Comparison of ENCODE assay signal across 19 cellular contexts in genomic region chr14:68638056-68638816, GRCh38.
DNase-seq lines count a peak whose midpoint lies in the region; ATAC-seq, FAIRE-seq and TF ChIP-seq lines count a peak whose summit lies in the region.
"Had no signal": no experiment of that assay in that cellular context is flagged by ENCODE, and none has a peak within 500 bp of the region (broad histone marks: within the 10 kb centered on the region; RNA-seq: fewer than 3 reads in every experiment).

No MANE protein-coding gene starts in this region.

- H3K9me3 Mint-ChIP-seq in astrocyte (ENCODE audit: unreplicated experiment) = peaks cover 11% of the 10 kb centered on the region

- no peak overlapping the region for H3K4me3 ChIP-seq in astrocyte (ENCODE audit: insufficient read depth, low read depth, low read length)
- no peak overlapping the region for H3K4me3 ChIP-seq in esophagus squamous epithelium
- no peak overlapping the region for H3K4me3 ChIP-seq in effector memory CD4-positive, alpha-beta T cell (ENCODE audit: insufficient read depth, low read depth, low read length, poor library complexity, severe bottlenecking)
- H3K4me3 ChIP-seq: SK-N-MC had no signal

- WGBS in esophagus squamous epithelium, 2 donors = 80 to 81% methylated on average over 11 of the region's 11 CpGs

- no peak for DNase-seq in astrocyte (ENCODE audit: low read depth)
- no peak for DNase-seq in esophagus squamous epithelium (lab: John Stamatoyannopoulos, UW)
- DNase-seq in mucosa of gallbladder (ENCODE audit: low spot score) = peak; percentile 9
- DNase-seq in NCI-H1048 (lab: John Stamatoyannopoulos, UW) = no peak
- no peak for DNase-seq in effector memory CD4-positive, alpha-beta T cell
- DNase-seq in foreskin keratinocyte = no peak
- DNase-seq: activated CD4-positive, CD25-positive, alpha-beta regulatory T cell treated with anti-CD3 and anti-CD28 coated beads, Interleukin-2, amount 50 U/mL, for 72 hours; CD8-positive, alpha-beta memory T cell; NCI-H2081 treated with DMSO at 0.1 percent for 48 hours; NK-92 treated with Interleukin-12 subunit alpha and Interleukin-12 subunit beta, amount 100 ng/mL, for 24 hours; stimulated activated CD4-positive, alpha-beta T cell treated with anti-CD3 and anti-CD28 coated beads, Interleukin-4, amount 100 ng/mL, for 24 hours had no signal

- H4K20me1 ChIP-seq in astrocyte (ENCODE audit: insufficient read depth, low read length) = no peaks in the 10 kb centered on the region

- peaks cover 4% of the 10 kb centered on the region for H3K4me1 Mint-ChIP-seq in astrocyte (ENCODE audit: low read depth, unreplicated experiment)
- H3K4me1 Mint-ChIP-seq: CD8-positive, alpha-beta memory T cell had no signal

- no peak overlapping the region for H3K27ac Mint-ChIP-seq in astrocyte (ENCODE audit: unreplicated experiment)
- H3K27ac Mint-ChIP-seq: activated T-helper 1 cell treated with anti-CD3 and anti-CD28 coated beads, Interleukin-12 subunit alpha, Interleukin-12 subunit beta, Interleukin-2, Interleukin-4 antibody, amounts not matched to agents 30 ng/mL and 10 ng/mL and 1 ng/mL, durations not matched to agents 14 hours and 24 hours and 36 hours; brain; CD8-positive, alpha-beta memory T cell; stimulated activated naive CD8-positive, alpha-beta T cell treated with anti-CD3 and anti-CD28 coated beads, Interleukin-15, Interleukin-2, amounts not matched to agents 100 ng/mL and 50 ng/mL, for 24 hours had no signal

- H3K27me3 ChIP-seq in astrocyte (ENCODE audit: insufficient read depth, low read length) (no peaks in the 10 kb centered on the region), esophagus squamous epithelium (no peaks in the 10 kb centered on the region), foreskin keratinocyte (no peaks in the 10 kb centered on the region)
- no peaks in the 10 kb centered on the region for H3K27me3 ChIP-seq in effector memory CD4-positive, alpha-beta T cell (replicated peaks; ENCODE audit: control insufficient read depth, insufficient read depth, low read length, poor library complexity, severe bottlenecking)

- H3K9me3 ChIP-seq in astrocyte (ENCODE audit: insufficient read depth, low read depth, low read length) (no peaks in the 10 kb centered on the region), esophagus squamous epithelium (peaks cover 0 to 7% (median 0%) of the 10 kb centered on the region in 3 donors)
- no peaks in the 10 kb centered on the region for H3K9me3 ChIP-seq in effector memory CD4-positive, alpha-beta T cell (ENCODE audit: control insufficient read depth, low read length)

- TF ChIP-seq CTCF in astrocyte (IDR thresholded peaks at IDR 0.05; ENCODE audit: insufficient read depth, low read depth, low read length) = no peak
- no peak for TF ChIP-seq CTCF in esophagus squamous epithelium (IDR thresholded peaks at IDR 0.05)
- no peak for TF ChIP-seq CTCF in foreskin keratinocyte (conservative IDR thresholded peaks at IDR 0.05)

- FAIRE-seq in astrocyte (lab: Jason Lieb, UNC) = no peak
- FAIRE-seq: islet of Langerhans had no signal

- no peaks in the 10 kb centered on the region for H3K27me3 Mint-ChIP-seq in astrocyte (ENCODE audit: low read depth, unreplicated experiment)
- H3K27me3 Mint-ChIP-seq: brain; CD8-positive, alpha-beta memory T cell; stimulated activated naive CD8-positive, alpha-beta T cell treated with anti-CD3 and anti-CD28 coated beads, Interleukin-15, Interleukin-2, amounts not matched to agents 100 ng/mL and 50 ng/mL, for 24 hours had no signal

- peaks cover 12% of the 10 kb centered on the region for H3K4me1 ChIP-seq in astrocyte (ENCODE audit: insufficient read depth, low read length)
- H3K4me1 ChIP-seq in esophagus squamous epithelium = peaks cover 21 to 49% (median 21%) of the 10 kb centered on the region in 3 donors
- no peaks in the 10 kb centered on the region for H3K4me1 ChIP-seq in effector memory CD4-positive, alpha-beta T cell (ENCODE audit: control insufficient read depth, insufficient read depth, low read length, poor library complexity, severe bottlenecking)
- no peaks in the 10 kb centered on the region for H3K4me1 ChIP-seq in foreskin keratinocyte
- H3K4me1 ChIP-seq: parathyroid adenoma had no signal

- H3K79me2 ChIP-seq in astrocyte (ENCODE audit: insufficient read depth, low read length) = no peaks in the 10 kb centered on the region
- H3K79me2 ChIP-seq: parathyroid adenoma had no signal

- intact Hi-C loops in esophagus squamous epithelium (cut with DNase I) = no loop called here

- H3K4me2 ChIP-seq in astrocyte (ENCODE audit: low read length) = no peak overlapping the region

- H3K36me3 ChIP-seq in astrocyte (ENCODE audit: insufficient read depth, low read length) (no peaks in the 10 kb centered on the region), esophagus squamous epithelium (no peaks in the 10 kb centered on the region)
- no peaks in the 10 kb centered on the region for H3K36me3 ChIP-seq in effector memory CD4-positive, alpha-beta T cell (ENCODE audit: control insufficient read depth, insufficient read depth, low read length)

- no peak overlapping the region for H3K9ac ChIP-seq in astrocyte (ENCODE audit: low read length)
- H3K9ac ChIP-seq: parathyroid adenoma had no signal

- H2AFZ ChIP-seq in astrocyte (ENCODE audit: low read depth, low read length) = peak overlapping the region; percentile 58
- H2AFZ ChIP-seq: parathyroid adenoma had no signal

- H3K27ac ChIP-seq in astrocyte (ENCODE audit: low read depth, low read length) (no peak overlapping the region), esophagus squamous epithelium (peak overlapping the region; percentile 60 to 87 (median 83)), temporal lobe (ENCODE audit: low read depth, low read length) (peak overlapping the region; percentile 51), foreskin keratinocyte (no peak overlapping the region)
- H3K27ac ChIP-seq in effector memory CD4-positive, alpha-beta T cell (ENCODE audit: insufficient read depth, low read length, poor library complexity, severe bottlenecking) = no peak overlapping the region
- H3K27ac ChIP-seq: parathyroid adenoma, SK-N-MC had no signal

- ATAC-seq in foreskin keratinocyte (no peak), GM19023 (IDR thresholded peaks at IDR 0.05; ENCODE audit: unreplicated experiment) (no peak)

- no peak for TF ChIP-seq POLR2A in esophagus squamous epithelium (IDR thresholded peaks at IDR 0.05)

- H3K4me3 Mint-ChIP-seq in astrocyte (ENCODE audit: unreplicated experiment) = no peak overlapping the region
- H3K4me3 Mint-ChIP-seq: activated T-helper 1 cell treated with anti-CD3 and anti-CD28 coated beads, Interleukin-12 subunit alpha, Interleukin-12 subunit beta, Interleukin-2, Interleukin-4 antibody, amounts not matched to agents 30 ng/mL and 10 ng/mL and 1 ng/mL, durations not matched to agents 14 hours and 24 hours and 36 hours; brain; CD8-positive, alpha-beta memory T cell; stimulated activated naive CD8-positive, alpha-beta T cell treated with anti-CD3 and anti-CD28 coated beads, Interleukin-15, Interleukin-2, amounts not matched to agents 100 ng/mL and 50 ng/mL, for 24 hours had no signal

- no peaks in the 10 kb centered on the region for H3K36me3 Mint-ChIP-seq in astrocyte (ENCODE audit: low read depth, unreplicated experiment)

Comparison
In these comparisons a context has a peak if more than half of its experiments do, and no peak if none do; other contexts are left out.
1. H3K27ac ChIP-seq: peak in esophagus squamous epithelium (4 of 4) and temporal lobe (single experiment); none in astrocyte (single experiment), effector memory CD4-positive, alpha-beta T cell (single experiment) and foreskin keratinocyte (single experiment).